ENCODE assay signal across 20 cellular contexts in genomic region chr22:17871726-17872458, GRCh38.
DNase-seq lines count a peak whose midpoint lies in the region; ATAC-seq, FAIRE-seq and TF ChIP-seq lines count a peak whose summit lies in the region.
"Had no signal": no experiment of that assay in that cellular context is flagged by ENCODE, and none has a peak within 500 bp of the region (broad histone marks: within the 10 kb centered on the region; RNA-seq: fewer than 3 reads in every experiment).

No MANE protein-coding gene starts in this region.

- no peaks in the 10 kb centered on the region for H3K9me1 ChIP-seq in K562 (ENCODE audit: control insufficient read depth, insufficient read depth, low read length)

- CTCF ChIA-PET in K562 (lab: Yijun Ruan, JAX; ENCODE audit: low intra/inter-chr PET ratio), result no interaction called here

- peaks cover 5% of the 10 kb centered on the region for H3K4me1 Mint-ChIP-seq in stimulated activated memory B cell treated with anti-CD40 and anti-IgM and Interleukin-4, amounts not matched to agents 10 μg/mL and 1 μg/mL and 100 μg/mL, for 72 hours
- H3K4me1 Mint-ChIP-seq: stimulated activated effector memory CD8-positive, alpha-beta T cell treated with anti-CD3 and anti-CD28 coated beads, Interleukin-12 subunit alpha, Interleukin-12 subunit beta, amount 100 ng/mL, for 72 hours had no signal

- no peak for TF ChIP-seq RAD21 in K562 (CRISPR knock-in tag; conservative IDR thresholded peaks at IDR 0.05 in 1 of 2, IDR thresholded peaks at IDR 0.05 in 1 of 2)

- H3K9me3 ChIP-seq in K562 (replicated peaks; ENCODE audit: control insufficient read depth, insufficient read depth, low read depth, low read length) (no peaks in the 10 kb centered on the region), MG63 (no peaks in the 10 kb centered on the region)
- H3K9me3 ChIP-seq: adrenal gland, right lobe of liver, transverse colon had no signal

- H3K36me3 Mint-ChIP-seq in stimulated activated memory B cell treated with anti-CD40 and anti-IgM and Interleukin-4, amounts not matched to agents 10 μg/mL and 1 μg/mL and 100 μg/mL, for 72 hours, result peaks cover 65% of the 10 kb centered on the region

- no peak for ATAC-seq in K562
- no peak for ATAC-seq in stimulated activated memory B cell treated with anti-CD40 and anti-IgM and Interleukin-4, amounts not matched to agents 10 μg/mL and 1 μg/mL and 100 μg/mL, for 72 hours
- ATAC-seq: effector memory CD8-positive, alpha-beta T cell; right lobe of liver; stimulated activated effector memory CD8-positive, alpha-beta T cell treated with anti-CD3 and anti-CD28 coated beads, Interleukin-12 subunit alpha, Interleukin-12 subunit beta, amount 100 ng/mL, for 72 hours had no signal

- H4K20me1 ChIP-seq in K562 (replicated peaks; ENCODE audit: control insufficient read depth, insufficient read depth, low read length), result no peaks in the 10 kb centered on the region

- TF ChIP-seq EP300 in K562 (IDR thresholded peaks at IDR 0.05; ENCODE audit: low read length), result no peak

- no peak for FAIRE-seq in K562 (lab: Jason Lieb, UNC)
- no peak for FAIRE-seq in urothelium cell line (lab: Jason Lieb, UNC)

- TF ChIP-seq POLR2A in K562 (conservative IDR thresholded peaks at IDR 0.05), result no peak

- no peak overlapping the region; a peak in 1 of 4 replicates for H3K9ac ChIP-seq in K562 (ENCODE audit: insufficient read depth in 1 of 2, low read depth in 2 of 2, low read length in 2 of 2)

- no peak for TF ChIP-seq CTCF in K562 (IDR thresholded peaks at IDR 0.05 in 2 of 3, conservative IDR thresholded peaks at IDR 0.05 in 1 of 3; ENCODE audit: insufficient read depth in 2 of 3, low read depth in 1 of 3, low read length in 3 of 3)

- DNase-seq in K562 (ENCODE audit: extremely low read depth in 1 of 4, low spot score in 3 of 4), result no peak
- DNase-seq in head of caudate nucleus, result peak; percentile 46 to 93 (median 82)
- DNase-seq in midbrain (lab: John Stamatoyannopoulos, UW), result peak; percentile 67
- DNase-seq in NCI-H526 treated with DMSO at 0.1 percent for 48 hours (lab: John Stamatoyannopoulos, UW), result no peak
- no peak for DNase-seq in NCI-H345 (lab: John Stamatoyannopoulos, UW)
- no peak for DNase-seq in urothelium cell line (ENCODE audit: low spot score)
- DNase-seq in MG63, result no peak
- DNase-seq: activated CD4-positive, alpha-beta T cell treated with anti-CD3 and anti-CD28 coated beads, Interleukin-2, amount 50 U/mL, for 1 hour; activated gamma-delta T cell; CD8-positive, alpha-beta memory T cell; effector memory CD8-positive, alpha-beta T cell; kidney glomerular epithelial cell; NCI-H187; right lobe of liver; SW 1271; transverse colon had no signal

- no peaks in the 10 kb centered on the region for H3K9me3 Mint-ChIP-seq in stimulated activated memory B cell treated with anti-CD40 and anti-IgM and Interleukin-4, amounts not matched to agents 10 μg/mL and 1 μg/mL and 100 μg/mL, for 72 hours
- H3K9me3 Mint-ChIP-seq: CD8-positive, alpha-beta memory T cell; effector memory CD8-positive, alpha-beta T cell; mesothelial cell of epicardium; stimulated activated effector memory CD8-positive, alpha-beta T cell treated with anti-CD3 and anti-CD28 coated beads, Interleukin-12 subunit alpha, Interleukin-12 subunit beta, amount 100 ng/mL, for 72 hours had no signal

- peaks cover 42% of the 10 kb centered on the region; the same call in 2 of the 3 replicates for H3K36me3 ChIP-seq in K562 (ENCODE audit: control insufficient read depth, insufficient read depth, low read length)
- peaks cover 61% of the 10 kb centered on the region for H3K36me3 ChIP-seq in MG63

- H3K27me3 Mint-ChIP-seq in stimulated activated memory B cell treated with anti-CD40 and anti-IgM and Interleukin-4, amounts not matched to agents 10 μg/mL and 1 μg/mL and 100 μg/mL, for 72 hours, result no peaks in the 10 kb centered on the region
- H3K27me3 Mint-ChIP-seq: effector memory CD8-positive, alpha-beta T cell had no signal

- POLR2A ChIA-PET in K562 (lab: Yijun Ruan, JAX), result interaction anchor here (1.5 kb wide), 1 partner anchor 8 kb away, joined by 5 read pairs; no protein-coding TSS in a partner anchor

- no peak overlapping the region for H2AFZ ChIP-seq in K562 (ENCODE audit: low read depth, low read length)

- H3K27me3 ChIP-seq in K562 (ENCODE audit: control insufficient read depth in 2 of 2, insufficient read depth in 2 of 2, low read length in 2 of 2) (no peaks in the 10 kb centered on the region), MG63 (no peaks in the 10 kb centered on the region)
- H3K27me3 ChIP-seq: adrenal gland, right lobe of liver, transverse colon had no signal

- no peak overlapping the region for H3K4me3 Mint-ChIP-seq in stimulated activated memory B cell treated with anti-CD40 and anti-IgM and Interleukin-4, amounts not matched to agents 10 μg/mL and 1 μg/mL and 100 μg/mL, for 72 hours
- H3K4me3 Mint-ChIP-seq: CD8-positive, alpha-beta memory T cell; effector memory CD8-positive, alpha-beta T cell; mesothelial cell of epicardium; stimulated activated effector memory CD8-positive, alpha-beta T cell treated with anti-CD3 and anti-CD28 coated beads, Interleukin-12 subunit alpha, Interleukin-12 subunit beta, amount 100 ng/mL, for 72 hours had no signal

- WGBS in K562 (ENCODE audit: insufficient coverage, low coverage, missing lambda C conversion rate), result 93% methylated on average over 29 of the region's 32 CpGs

- H3K27ac ChIP-seq in K562 (ENCODE audit: extremely low read depth, low read depth, low read length), result no peak overlapping the region
- H3K27ac ChIP-seq: adrenal gland, right lobe of liver had no signal

- no peaks in the 10 kb centered on the region for H3K79me2 ChIP-seq in K562 (ENCODE audit: control insufficient read depth, insufficient read depth, low read length)

- no TSS peak for BruUV-seq in K562 (replicated peaks; lab: Mats Ljungman, UMichigan)

- H3K4me3 ChIP-seq in K562 (no peak overlapping the region), MG63 (no peak overlapping the region)
- H3K4me3 ChIP-seq: adrenal gland, right lobe of liver, transverse colon had no signal

- H3K27ac Mint-ChIP-seq in stimulated activated memory B cell treated with anti-CD40 and anti-IgM and Interleukin-4, amounts not matched to agents 10 μg/mL and 1 μg/mL and 100 μg/mL, for 72 hours, result peak overlapping the region; percentile 28
- H3K27ac Mint-ChIP-seq: CD8-positive, alpha-beta memory T cell; effector memory CD8-positive, alpha-beta T cell; mesothelial cell of epicardium; stimulated activated effector memory CD8-positive, alpha-beta T cell treated with anti-CD3 and anti-CD28 coated beads, Interleukin-12 subunit alpha, Interleukin-12 subunit beta, amount 100 ng/mL, for 72 hours had no signal

- intact Hi-C loops in K562 (cut with micrococcal nuclease), result no loop called here
- intact Hi-C loops in head of caudate nucleus (cut with DNase I), result loop anchor here (5.0 kb wide), 1 partner anchor 40 kb away; no protein-coding TSS in a partner anchor

- peaks cover 0 to 13% of the 10 kb centered on the region in 2 experiments; a peak in 2 of 5 replicates for H3K4me1 ChIP-seq in K562 (replicated peaks in 1 of 2; ENCODE audit: control insufficient read depth in 2 of 2, insufficient read depth in 2 of 2, low read length in 2 of 2)
- H3K4me1 ChIP-seq: right lobe of liver had no signal

- in situ Hi-C loops in K562 (cut with MboI), result no loop called here

- H3K4me2 ChIP-seq in K562 (ENCODE audit: insufficient read depth, low read length), result no peak overlapping the region

TF ChIP-seq in K562, 482 proteins besides CTCF, POLR2A, EP300 and RAD21:
- 0 out of 2 replicates have a peak, but pooled peaks have one; percentile 15 for TF ChIP-seq POLR2G (IDR thresholded peaks at IDR 0.05; ENCODE audit: low read depth, low read length)
- no peak for TF ChIP-seq ZNF277 (CRISPR knock-in tag; IDR thresholded peaks at IDR 0.05; ENCODE audit: borderline replicate concordance)
- no peak for TF ChIP-seq BACH1 (tag; IDR thresholded peaks at IDR 0.05)
- TF ChIP-seq ZFP1 (CRISPR knock-in tag; IDR thresholded peaks at IDR 0.05), result no peak
TF ChIP-seq in K562: peak in this region for 1.

Comparison
In these comparisons a context has a peak if more than half of its experiments do, and no peak if none do; other contexts are left out.
1. DNase-seq: peak in head of caudate nucleus (42 of 42) and midbrain (single experiment); none in K562 (0 of 4), NCI-H526 treated with DMSO at 0.1 percent for 48 hours (single experiment), NCI-H345 (single experiment), urothelium cell line (single experiment) and MG63 (single experiment).